ENCODE assay signal across 34 cellular contexts in genomic region chr13:24860775-24861174, GRCh38.
"Had no signal": no experiment of that assay in that cellular context is flagged by ENCODE, and none has a peak within 500 bp of the region (broad histone marks: within the 10 kb centered on the region; RNA-seq: fewer than 3 reads in every experiment).

No MANE protein-coding gene starts in this region.

- H3K9me3 ChIP-seq: MG63 had no signal

- DNase-seq: Karpas-422, Kasumi-1, KG1, MG63, MM.1S, MV-4-11, NCI-H1048, NCI-H1092, NCI-H1092 treated with DMSO at 0.1 percent for 48 hours, NCI-H1105, NCI-H1105 treated with DMSO at 0.1 percent for 48 hours, NCI-H1417, NCI-H1417 treated with DMSO at 0.1 percent for 48 hours, NCI-H1436, NCI-H1436 treated with DMSO at 0.1 percent for 48 hours, NCI-H146, NCI-H1694, NCI-H1694 treated with DMSO at 0.1 percent for 48 hours, NCI-H187, NCI-H187 treated with DMSO at 0.1 percent for 48 hours, NCI-H1930, NCI-H2029, NCI-H2029 treated with DMSO at 0.1 percent for 48 hours, NCI-H2081, NCI-H2081 treated with DMSO at 0.1 percent for 48 hours, NCI-H2107, NCI-H2171, NCI-H2171 treated with DMSO at 0.1 percent for 48 hours, NCI-H2227 treated with DMSO at 0.1 percent for 48 hours, NCI-H226, NCI-H345, NCI-H446, NCI-H446 treated with DMSO at 0.1 percent for 48 hours had no signal

- H3K36me3 ChIP-seq: MG63 had no signal

- H3K27me3 ChIP-seq: MG63 had no signal

- H3K9ac ChIP-seq: KMS-11 had no signal

- H3K4me3 ChIP-seq: MG63 had no signal

- H3K27ac ChIP-seq: KMS-11 had no signal
